In the genomic region with DNA sequence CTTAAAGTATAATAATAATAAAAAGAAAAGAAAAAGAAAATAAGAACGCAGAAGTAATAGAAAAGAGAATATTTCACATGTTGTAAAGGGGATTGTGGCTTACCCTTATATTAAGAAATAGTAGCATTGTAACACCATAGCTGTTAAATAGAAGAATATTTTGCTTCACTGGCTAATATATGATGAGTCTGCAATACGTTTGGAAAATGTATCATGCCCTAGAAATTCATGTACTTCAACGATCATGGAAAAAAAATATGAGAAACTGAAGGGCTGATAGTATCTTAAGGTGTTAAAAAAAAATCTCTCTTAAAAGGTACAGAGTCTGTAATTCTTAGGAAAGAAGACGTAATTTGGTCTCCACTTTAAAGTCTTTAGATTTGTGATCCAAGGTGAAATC, we compare ENCODE assay signal across 28 cellular contexts.
"Had no signal": no experiment of that assay in that cellular context is flagged by ENCODE, and none has a peak within 500 bp of the region (broad histone marks: within the 10 kb centered on the region; RNA-seq: fewer than 3 reads in every experiment).

No MANE protein-coding gene starts in this region.

- FAIRE-seq: urothelium cell line had no signal

- H3K27me3 ChIP-seq: stomach, suprapubic skin, testis, thyroid gland, tibial artery, tibial nerve, transverse colon, upper lobe of left lung, upper lobe of right lung, uterus, vagina had no signal

- H3K36me3 Mint-ChIP-seq: stimulated activated memory B cell treated with anti-CD40 and anti-IgM and Interleukin-4, amounts not matched to agents 10 μg/mL and 1 μg/mL and 100 μg/mL, for 72 hours; stimulated activated naive B cell treated with anti-CD40 and anti-IgM and Interleukin-4, amounts not matched to agents 10 μg/mL and 1 μg/mL and 100 μg/mL, for 72 hours; type B pancreatic cell had no signal

- ATAC-seq: stimulated activated memory B cell treated with anti-CD40 and anti-IgM and Interleukin-4, amounts not matched to agents 10 μg/mL and 1 μg/mL and 100 μg/mL, for 72 hours; stimulated activated naive B cell treated with anti-CD40 and anti-IgM and Interleukin-4, amounts not matched to agents 10 μg/mL and 1 μg/mL and 100 μg/mL, for 72 hours; stimulated activated naive CD8-positive, alpha-beta T cell treated with anti-CD3 and anti-CD28 coated beads, Interleukin-15, amount 100 ng/mL, for 72 hours; stimulated activated naive CD8-positive, alpha-beta T cell treated with anti-CD3 and anti-CD28 coated beads, Interleukin-15, Interleukin-2, amounts not matched to agents 100 U/mL and 50 U/mL, for 24 hours; upper lobe of right lung had no signal

- H3K4me1 Mint-ChIP-seq: stimulated activated memory B cell treated with anti-CD40 and anti-IgM and Interleukin-4, amounts not matched to agents 10 μg/mL and 1 μg/mL and 100 μg/mL, for 72 hours; stimulated activated naive B cell treated with anti-CD40 and anti-IgM and Interleukin-4, amounts not matched to agents 10 μg/mL and 1 μg/mL and 100 μg/mL, for 72 hours; stimulated activated naive CD8-positive, alpha-beta T cell treated with anti-CD3 and anti-CD28 coated beads, Interleukin-15, amount 100 ng/mL, for 72 hours had no signal

- DNase-seq: stimulated activated CD4-positive, alpha-beta T cell treated with anti-CD3 and anti-CD28 coated beads, Interleukin-2, amount 100 ng/mL, for 48 hours; stimulated activated CD4-positive, alpha-beta T cell treated with anti-CD3 and anti-CD28 coated beads, Interleukin-4, amount 100 ng/mL, for 1 hour; stimulated activated CD4-positive, alpha-beta T cell treated with anti-CD3 and anti-CD28 coated beads, Interleukin-4, amount 100 ng/mL, for 24 hours; stimulated activated CD4-positive, alpha-beta T cell treated with anti-CD3 and anti-CD28 coated beads, Interleukin-4, amount 100 ng/mL, for 4 hours; stimulated activated CD8-positive, alpha-beta memory T cell treated with anti-CD3 and anti-CD28 coated beads, Interleukin-4, amount 100 ng/mL, for 48 hours; stimulated activated naive B cell treated with anti-CD40 and anti-IgM and Interleukin-4, amounts not matched to agents 10 μg/mL and 1 μg/mL and 100 μg/mL, for 72 hours; stimulated activated naive CD4-positive, alpha-beta T cell; stimulated activated naive CD4-positive, alpha-beta T cell treated with Interleukin-2 at 50 U/mL for 16 hours; stimulated activated naive CD8-positive, alpha-beta T cell treated with anti-CD3 and anti-CD28 coated beads, Interleukin-15, amount 100 ng/mL, for 72 hours; stimulated activated naive CD8-positive, alpha-beta T cell treated with anti-CD3 and anti-CD28 coated beads, Interleukin-15, Interleukin-2, amounts not matched to agents 100 U/mL and 50 U/mL, for 24 hours; stomach; substantia nigra; testis; thyroid gland; tibial artery; transverse colon; trophoblast cell; upper lobe of left lung; upper lobe of right lung; uterus had no signal

- H3K27ac Mint-ChIP-seq: stimulated activated memory B cell treated with anti-CD40 and anti-IgM and Interleukin-4, amounts not matched to agents 10 μg/mL and 1 μg/mL and 100 μg/mL, for 72 hours; stimulated activated naive B cell treated with anti-CD40 and anti-IgM and Interleukin-4, amounts not matched to agents 10 μg/mL and 1 μg/mL and 100 μg/mL, for 72 hours; stimulated activated naive CD8-positive, alpha-beta T cell treated with anti-CD3 and anti-CD28 coated beads, Interleukin-15, amount 100 ng/mL, for 72 hours; stimulated activated naive CD8-positive, alpha-beta T cell treated with anti-CD3 and anti-CD28 coated beads, Interleukin-15, Interleukin-2, amounts not matched to agents 100 ng/mL and 50 ng/mL, for 24 hours; type B pancreatic cell had no signal

- H3K36me3 ChIP-seq: stomach, suprapubic skin, thoracic aorta, thyroid gland, tibial artery, tibial nerve, transverse colon, upper lobe of left lung, upper lobe of right lung, uterus, vagina had no signal

- H3K9me3 Mint-ChIP-seq: stimulated activated memory B cell treated with anti-CD40 and anti-IgM and Interleukin-4, amounts not matched to agents 10 μg/mL and 1 μg/mL and 100 μg/mL, for 72 hours had no signal

- H3K27me3 Mint-ChIP-seq: stimulated activated naive B cell treated with anti-CD40 and anti-IgM and Interleukin-4, amounts not matched to agents 10 μg/mL and 1 μg/mL and 100 μg/mL, for 72 hours; stimulated activated naive CD8-positive, alpha-beta T cell treated with anti-CD3 and anti-CD28 coated beads, Interleukin-15, amount 100 ng/mL, for 72 hours; stimulated activated naive CD8-positive, alpha-beta T cell treated with anti-CD3 and anti-CD28 coated beads, Interleukin-15, Interleukin-2, amounts not matched to agents 100 ng/mL and 50 ng/mL, for 24 hours had no signal

- H3K9me3 ChIP-seq: stomach, suprapubic skin, testis, thoracic aorta, thyroid gland, tibial artery, tibial nerve, transverse colon, upper lobe of left lung, upper lobe of right lung, uterus, vagina had no signal

- H3K4me3 ChIP-seq: stomach, suprapubic skin, testis, thoracic aorta, thyroid gland, tibial artery, tibial nerve, transverse colon, upper lobe of left lung, upper lobe of right lung, uterus, vagina had no signal

- H3K4me3 Mint-ChIP-seq: stimulated activated memory B cell treated with anti-CD40 and anti-IgM and Interleukin-4, amounts not matched to agents 10 μg/mL and 1 μg/mL and 100 μg/mL, for 72 hours; stimulated activated naive B cell treated with anti-CD40 and anti-IgM and Interleukin-4, amounts not matched to agents 10 μg/mL and 1 μg/mL and 100 μg/mL, for 72 hours; stimulated activated naive CD8-positive, alpha-beta T cell treated with anti-CD3 and anti-CD28 coated beads, Interleukin-15, amount 100 ng/mL, for 72 hours; stimulated activated naive CD8-positive, alpha-beta T cell treated with anti-CD3 and anti-CD28 coated beads, Interleukin-15, Interleukin-2, amounts not matched to agents 100 ng/mL and 50 ng/mL, for 24 hours; type B pancreatic cell had no signal

- H3K27ac ChIP-seq: stomach, suprapubic skin, testis, thoracic aorta, thyroid gland, tibial artery, tibial nerve, transverse colon, upper lobe of left lung, upper lobe of right lung, uterus, vagina had no signal

- H3K4me1 ChIP-seq: stomach, suprapubic skin, testis, thyroid gland, tibial artery, tibial nerve, transverse colon, upper lobe of left lung, upper lobe of right lung, uterus, vagina had no signal
